In the genomic region with DNA sequence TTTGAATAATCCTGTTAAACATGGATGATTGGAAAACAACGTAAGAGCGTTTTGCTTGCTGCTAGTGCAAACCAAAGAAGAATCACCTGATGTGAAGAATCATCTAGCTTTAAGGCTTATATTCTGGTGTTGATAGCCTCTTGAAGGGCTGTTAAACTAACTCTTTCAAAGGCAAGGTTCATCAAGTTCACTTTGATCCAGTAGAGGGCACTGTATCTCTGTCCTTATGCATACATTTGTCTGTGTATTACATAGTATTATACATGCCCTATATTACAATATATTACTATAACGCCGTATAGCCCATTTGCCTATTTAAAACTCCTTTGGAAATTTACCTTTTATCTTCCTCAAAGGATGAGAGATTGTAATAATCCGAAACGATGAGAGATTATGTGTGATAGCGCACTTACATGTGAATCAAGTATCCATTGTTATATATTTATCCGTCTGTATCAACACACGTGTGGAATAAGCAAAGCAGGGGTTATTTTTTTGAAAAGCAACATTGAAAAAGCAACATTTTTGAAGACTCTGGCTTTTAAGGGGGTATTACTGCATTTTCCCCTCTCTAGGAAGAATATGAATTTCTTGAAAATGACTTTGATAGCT, we compare ENCODE assay signal across 9 cellular contexts. TPM values are rescaled to one million over a fixed set of nuclear protein-coding genes. Genes with fewer than 3 reads are reported as not detected.
DNase-seq lines count a peak whose midpoint lies in the region; ATAC-seq and TF ChIP-seq lines count a peak whose summit lies in the region.
"Had no signal": no experiment of that assay in that cellular context is flagged by ENCODE, and none has a peak within 500 bp of the region (broad histone marks: within the 10 kb centered on the region; RNA-seq: fewer than 3 reads in every experiment).

No MANE protein-coding gene starts in this region.

- H3K27me3 ChIP-seq in HCT116 (ENCODE audit: insufficient read depth, low read length): peaks cover 28% of the 10 kb centered on the region
- no peaks in the 10 kb centered on the region for H3K27me3 ChIP-seq in uterus
- H3K27me3 ChIP-seq: SJCRH30 had no signal

- TF ChIP-seq RAD21 in HCT116 (IDR thresholded peaks at IDR 0.05; ENCODE audit: low read depth): peak; percentile 67

- no TSS peak for BruUV-seq in HCT116 (replicated peaks; lab: Mats Ljungman, UMichigan)

- in situ Hi-C loops in astrocyte of the spinal cord (cut with HindIII; ENCODE audit: low sequenced_read_pairs): no loop called here

- H3K4me2 ChIP-seq in HCT116 (ENCODE audit: low read length): no peak overlapping the region

- ATAC-seq in HCT116 (peak; percentile 92), left colon (peak; percentile 74), GM21825 (IDR thresholded peaks at IDR 0.05; ENCODE audit: unreplicated experiment) (no peak)

- DNase-seq in D341Med (ENCODE audit: low spot score) (peak; percentile 48), HCT116 (ENCODE audit: low read depth, low spot score) (peak; percentile 35), NCI-H510A (lab: John Stamatoyannopoulos, UW) (peak; percentile 6), astrocyte of the spinal cord (ENCODE audit: low read depth, low spot score) (peak; percentile 40), left colon (no peak), uterus (no peak)
- no peak for DNase-seq in activated CD4-positive, alpha-beta T cell treated with anti-CD3 and anti-CD28 coated beads for 4 hours

- TF ChIP-seq POLR2A in HCT116 (IDR thresholded peaks at IDR 0.05; ENCODE audit: borderline replicate concordance, extremely low read depth, insufficient read depth, insufficient read length): no peak
- no peak for TF ChIP-seq POLR2A in uterus (IDR thresholded peaks at IDR 0.05)

- POLR2A ChIA-PET in HCT116 (lab: Charles Lee): no interaction called here

- H3K36me3 ChIP-seq in HCT116 (ENCODE audit: control insufficient read depth in 1 of 2, insufficient read depth in 2 of 2, low read length in 2 of 2) (no peaks in the 10 kb centered on the region), uterus (no peaks in the 10 kb centered on the region)
- H3K36me3 ChIP-seq: SJCRH30 had no signal

- H3K9me3 ChIP-seq in HCT116 (ENCODE audit: control insufficient read depth in 1 of 2, insufficient read depth in 1 of 2, low read depth in 1 of 2, low read length in 2 of 2) (no peaks in the 10 kb centered on the region), uterus (no peaks in the 10 kb centered on the region)
- H3K9me3 ChIP-seq: SJCRH30 had no signal

- no peaks in the 10 kb centered on the region for H3K4me1 ChIP-seq in HCT116 (ENCODE audit: control insufficient read depth in 1 of 2, insufficient read depth in 2 of 2, low read length in 2 of 2)
- no peaks in the 10 kb centered on the region for H3K4me1 ChIP-seq in uterus

- intact Hi-C loops in HCT116 (cut with micrococcal nuclease): loop anchor here (1.0 to 2.0 kb wide), 2 partner anchors 437 to 490 kb away; no protein-coding TSS in a partner anchor
- intact Hi-C loops in left colon (cut with DNase I, micrococcal nuclease): loop anchor here in 1 of 2 donors (10.0 kb wide), 1 partner anchor 487 kb away; no protein-coding TSS in a partner anchor
- intact Hi-C loops in uterus (cut with DNase I; ENCODE audit: low total_unique reads): no loop called here

- CTCF ChIA-PET in HCT116 (lab: Charles Lee): interaction anchor here (1.1 to 1.5 kb wide), 5 partner anchors 75 to 587 kb away, joined by 3 to 6 read pairs (median 4); no protein-coding TSS in a partner anchor

- no peaks in the 10 kb centered on the region for H3K9me2 ChIP-seq in HCT116 (ENCODE audit: insufficient read depth)

- H3K27ac ChIP-seq in HCT116 (ENCODE audit: low read depth, low read length) (no peak overlapping the region), uterus (no peak overlapping the region)
- H3K27ac ChIP-seq: SJCRH30 had no signal

- H2AFZ ChIP-seq in HCT116 (ENCODE audit: low read depth, low read length, poor library complexity, severe bottlenecking): no peak overlapping the region

- peak; percentile 58 to 60 (median 59); a peak in 5 of 6 replicates for TF ChIP-seq CTCF in HCT116 (IDR thresholded peaks at IDR 0.05 in 2 of 3, conservative IDR thresholded peaks at IDR 0.05 in 1 of 3; ENCODE audit: borderline replicate concordance in 1 of 3, insufficient read depth in 1 of 3, low read depth in 2 of 3, low read length in 2 of 3)
- TF ChIP-seq CTCF in astrocyte of the spinal cord (IDR thresholded peaks at IDR 0.05; ENCODE audit: low read depth, low read length): peak; percentile 56
- peak; percentile 44 to 61 (median 48) for TF ChIP-seq CTCF in uterus (IDR thresholded peaks at IDR 0.05)

- H3K4me3 ChIP-seq in HCT116 (replicated peaks in 1 of 2; ENCODE audit: low read depth in 1 of 2, low read length in 2 of 2) (no peak overlapping the region), astrocyte of the spinal cord (ENCODE audit: low read depth, low read length) (no peak overlapping the region), uterus (no peak overlapping the region)
- H3K4me3 ChIP-seq: SJCRH30 had no signal

- H3K79me2 ChIP-seq in HCT116 (ENCODE audit: insufficient read depth, low read length): no peaks in the 10 kb centered on the region

- no peaks in the 10 kb centered on the region for H4K20me1 ChIP-seq in HCT116 (ENCODE audit: insufficient read depth)

- RAD21 ChIA-PET in HCT116 (lab: Charles Lee; ENCODE audit: low non-redundant PET in 1 of 2, low total read pairs in 2 of 2, uncharacterized antibody in 2 of 2, unreplicated experiment in 2 of 2): interaction anchor here in 1 of 2 experiments (1.4 kb wide), 1 partner anchor 437 kb away, joined by 3 read pairs; no protein-coding TSS in a partner anchor

- no peak overlapping the region for H3K9ac ChIP-seq in HCT116 (ENCODE audit: low read length)

TF ChIP-seq in HCT116, 20 proteins besides CTCF, POLR2A, EP300 and RAD21:
- TF ChIP-seq JUND (IDR thresholded peaks at IDR 0.05): no peak
- TF ChIP-seq YY1 (IDR thresholded peaks at IDR 0.05; ENCODE audit: extremely low read depth, insufficient replicate concordance, low read depth, low read length): no peak
- no peak for TF ChIP-seq CEBPB (IDR thresholded peaks at IDR 0.05; ENCODE audit: low read depth)
- TF ChIP-seq CBX3 (IDR thresholded peaks at IDR 0.05; ENCODE audit: low read depth): 0 out of 2 replicates have a peak, but pooled peaks have one; percentile 16
- TF ChIP-seq, protein P1, sequence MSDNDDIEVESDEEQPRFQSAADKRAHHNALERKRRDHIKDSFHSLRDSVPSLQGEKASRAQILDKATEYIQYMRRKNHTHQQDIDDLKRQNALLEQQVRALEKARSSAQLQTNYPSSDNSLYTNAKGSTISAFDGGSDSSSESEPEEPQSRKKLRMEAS (IDR thresholded peaks at IDR 0.05): 0 out of 2 replicates have a peak, but pooled peaks have one; percentile 23
- TF ChIP-seq, protein P2, sequence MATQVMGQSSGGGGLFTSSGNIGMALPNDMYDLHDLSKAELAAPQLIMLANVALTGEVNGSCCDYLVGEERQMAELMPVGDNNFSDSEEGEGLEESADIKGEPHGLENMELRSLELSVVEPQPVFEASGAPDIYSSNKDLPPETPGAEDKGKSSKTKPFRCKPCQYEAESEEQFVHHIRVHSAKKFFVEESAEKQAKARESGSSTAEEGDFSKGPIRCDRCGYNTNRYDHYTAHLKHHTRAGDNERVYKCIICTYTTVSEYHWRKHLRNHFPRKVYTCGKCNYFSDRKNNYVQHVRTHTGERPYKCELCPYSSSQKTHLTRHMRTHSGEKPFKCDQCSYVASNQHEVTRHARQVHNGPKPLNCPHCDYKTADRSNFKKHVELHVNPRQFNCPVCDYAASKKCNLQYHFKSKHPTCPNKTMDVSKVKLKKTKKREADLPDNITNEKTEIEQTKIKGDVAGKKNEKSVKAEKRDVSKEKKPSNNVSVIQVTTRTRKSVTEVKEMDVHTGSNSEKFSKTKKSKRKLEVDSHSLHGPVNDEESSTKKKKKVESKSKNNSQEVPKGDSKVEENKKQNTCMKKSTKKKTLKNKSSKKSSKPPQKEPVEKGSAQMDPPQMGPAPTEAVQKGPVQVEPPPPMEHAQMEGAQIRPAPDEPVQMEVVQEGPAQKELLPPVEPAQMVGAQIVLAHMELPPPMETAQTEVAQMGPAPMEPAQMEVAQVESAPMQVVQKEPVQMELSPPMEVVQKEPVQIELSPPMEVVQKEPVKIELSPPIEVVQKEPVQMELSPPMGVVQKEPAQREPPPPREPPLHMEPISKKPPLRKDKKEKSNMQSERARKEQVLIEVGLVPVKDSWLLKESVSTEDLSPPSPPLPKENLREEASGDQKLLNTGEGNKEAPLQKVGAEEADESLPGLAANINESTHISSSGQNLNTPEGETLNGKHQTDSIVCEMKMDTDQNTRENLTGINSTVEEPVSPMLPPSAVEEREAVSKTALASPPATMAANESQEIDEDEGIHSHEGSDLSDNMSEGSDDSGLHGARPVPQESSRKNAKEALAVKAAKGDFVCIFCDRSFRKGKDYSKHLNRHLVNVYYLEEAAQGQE (IDR thresholded peaks at IDR 0.05; ENCODE audit: low read depth): no peak
- TF ChIP-seq FOSL1 (IDR thresholded peaks at IDR 0.05; ENCODE audit: low read depth): no peak
- TF ChIP-seq ZNF274 (IDR thresholded peaks at IDR 0.05; ENCODE audit: low read depth, low read length): no peak
- TF ChIP-seq TCF7L2 (IDR thresholded peaks at IDR 0.05; ENCODE audit: borderline replicate concordance, extremely low read depth, insufficient read depth, insufficient read length): no peak
- TF ChIP-seq POLR2AphosphoS5 (IDR thresholded peaks at IDR 0.05; ENCODE audit: low read depth, low read length): no peak
- no peak for TF ChIP-seq EZH2 (IDR thresholded peaks at IDR 0.05)
- no peak for TF ChIP-seq SP1 (IDR thresholded peaks at IDR 0.05; ENCODE audit: low read depth)

RNA-seq across cellular contexts. Expression of a gene that starts 50.8 kb away (rescaled TPM):
- not detected for total RNA-seq in HCT116 (2021; ENCODE audit: unreplicated experiment)
- 0.09 and 0.20 TPM in 2 replicates for polyA plus RNA-seq in HCT116 (2012)
- 1 to 10 TPM; 2.1 to 4.9 TPM for total RNA-seq in left colon
- total RNA-seq in uterus: 10 to 100 TPM in 2 of 4 donors, 1 to 10 TPM in 2; 1.3 to 23.0 (median 9.1) TPM

Comparison
In these comparisons a context has a peak if more than half of its experiments do, and no peak if none do; other contexts are left out.
1. DNase-seq: peak in D341Med (single experiment), HCT116 (single experiment), NCI-H510A (single experiment) and astrocyte of the spinal cord (single experiment); none in left colon (0 of 2), uterus (0 of 2) and activated CD4-positive, alpha-beta T cell treated with anti-CD3 and anti-CD28 coated beads for 4 hours (0 of 2).
2. Peak in every context shown above with its lines, with median percentiles within 50 percentile points of each other: CTCF ChIP-seq.